8 cellular contexts compared by ENCODE assay signal in genomic region chr9:35072461-35073275, GRCh38. TPM values are rescaled to one million over a fixed set of nuclear protein-coding genes. Genes with fewer than 3 reads are reported as not detected.
DNase-seq lines count a peak whose midpoint lies in the region; ATAC-seq and TF ChIP-seq lines count a peak whose summit lies in the region.

Gene VCP, minus strand, starts transcription at chr9:35072625. Its CDS starts 272 bp downstream, at chr9:35072353.

- TF ChIP-seq CTCF in C4-2B (conservative IDR thresholded peaks at IDR 0.05), result no peak

- H3K27me3 Mint-ChIP-seq in dendritic cell treated with granulocyte-macrophage colony-stimulating factor and Interleukin-4, amounts not matched to agents 40 ng/mL and 50 ng/mL, for 4 days, result no peaks in the 10 kb centered on the region

- H3K36me3 Mint-ChIP-seq in dendritic cell treated with granulocyte-macrophage colony-stimulating factor and Interleukin-4, amounts not matched to agents 40 ng/mL and 50 ng/mL, for 4 days (ENCODE audit: low read depth), result peaks cover 68% of the 10 kb centered on the region

- H3K27ac ChIP-seq in C4-2B, result peak within 1 kb of the TSS; percentile 100

- peak; percentile 86 for ATAC-seq in GM19395 (IDR thresholded peaks at IDR 0.05; ENCODE audit: unreplicated experiment)
- ATAC-seq in HG03565 (IDR thresholded peaks at IDR 0.05; ENCODE audit: unreplicated experiment), result peak; percentile 76
- peak; percentile 89 for ATAC-seq in left lobe of liver

- H3K4me1 Mint-ChIP-seq in dendritic cell treated with granulocyte-macrophage colony-stimulating factor and Interleukin-4, amounts not matched to agents 40 ng/mL and 50 ng/mL, for 4 days (ENCODE audit: low read depth), result peaks cover 39% of the 10 kb centered on the region

- no peaks in the 10 kb centered on the region for H3K9me3 Mint-ChIP-seq in dendritic cell treated with granulocyte-macrophage colony-stimulating factor and Interleukin-4, amounts not matched to agents 40 ng/mL and 50 ng/mL, for 4 days

- DNase-seq in NCI-H774 (lab: John Stamatoyannopoulos, UW), result peak; percentile 98
- peak; percentile 95 to 97 for DNase-seq in activated CD4-positive, alpha-beta T cell treated with anti-CD3 and anti-CD28 coated beads, Interleukin-2, amount 50 U/mL, for 4 hours
- peak; percentile 99 for DNase-seq in left lobe of liver (ENCODE audit: low spot score)
- peak; percentile 91 to 92 for DNase-seq in stimulated activated CD4-positive, alpha-beta T cell treated with anti-CD3 and anti-CD28 coated beads, Interleukin-2, amount 100 ng/mL, for 48 hours

- H3K27ac Mint-ChIP-seq in dendritic cell treated with granulocyte-macrophage colony-stimulating factor and Interleukin-4, amounts not matched to agents 40 ng/mL and 50 ng/mL, for 4 days, result peak within 1 kb of the TSS; percentile 96

- H3K4me3 Mint-ChIP-seq in dendritic cell treated with granulocyte-macrophage colony-stimulating factor and Interleukin-4, amounts not matched to agents 40 ng/mL and 50 ng/mL, for 4 days, result peak within 1 kb of the TSS; percentile 82

- intact Hi-C loops in dendritic cell treated with granulocyte-macrophage colony-stimulating factor and Interleukin-4, amounts not matched to agents 40 ng/mL and 50 ng/mL, for 4 days (cut with micrococcal nuclease), result loop anchor here (1.0 to 5.0 kb wide), 2 partner anchors 83 to 405 kb away; partner anchors contain the start of gene DNAJB5

RNA-seq across cellular contexts. Expression of gene VCP, which starts in this region (rescaled TPM):
- total RNA-seq in left lobe of liver, result 147 TPM

Comparison
In these comparisons a context has a peak if more than half of its experiments do, and no peak if none do; other contexts are left out.
1. Peak in every context shown above with its lines: DNase-seq, ATAC-seq and H3K27ac ChIP-seq.